11 cellular contexts compared by ENCODE assay signal in the genomic region with DNA sequence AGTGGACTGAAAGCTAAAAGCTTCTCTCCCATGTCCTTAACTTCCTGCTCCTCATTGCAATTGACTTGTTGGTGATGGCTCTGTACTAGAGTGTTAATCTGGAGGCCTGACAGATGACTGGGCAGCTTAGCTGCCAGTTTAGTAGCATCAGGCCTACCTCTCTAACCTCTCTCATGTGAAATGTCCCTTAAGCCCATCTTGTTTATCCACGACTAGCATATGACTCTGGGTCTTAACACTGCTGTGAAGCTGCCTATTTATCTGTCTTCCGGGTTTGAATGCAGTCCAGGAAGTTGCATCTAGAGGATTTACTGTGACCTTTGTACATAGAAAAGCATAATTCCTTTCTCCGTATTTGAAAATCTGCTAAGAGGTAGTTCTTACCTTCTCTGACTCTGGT.
DNase-seq lines count a peak whose midpoint lies in the region; ATAC-seq and TF ChIP-seq lines count a peak whose summit lies in the region.
"Had no signal": no experiment of that assay in that cellular context is flagged by ENCODE, and none has a peak within 500 bp of the region (broad histone marks: within the 10 kb centered on the region; RNA-seq: fewer than 3 reads in every experiment).

No MANE protein-coding gene starts in this region.

- intact Hi-C loops in mammary epithelial cell (cut with micrococcal nuclease), result loop anchor here (1.0 to 5.0 kb wide), 5 partner anchors 83 to 228 kb away; a partner anchor contains a TSS

- H2AK5ac ChIP-seq in neuronal stem cell (ENCODE audit: low read depth, low read length), result no peak overlapping the region

- dilution Hi-C loops in mammary epithelial cell (cut with HindIII; ENCODE audit: low sequenced_read_pairs), result no loop called here

- 69% methylated on average over 3 of the region's 3 CpGs for WGBS in mammary epithelial cell (ENCODE audit: low coverage, missing lambda C conversion rate)
- no CpG with 5 or more reads among the region's 3 CpGs for WGBS in neuronal stem cell (ENCODE audit: extremely low coverage in 2 of 2, insufficient read length in 2 of 2, insufficient replicate concordance in 1 of 2), 2 donors

- no peak overlapping the region for H2BK12ac ChIP-seq in neuronal stem cell (ENCODE audit: low read length)

- H3K4me2 ChIP-seq in mammary epithelial cell (ENCODE audit: insufficient read depth, low read depth, low read length) (peak overlapping the region; percentile 46), neuronal stem cell (ENCODE audit: insufficient read depth, low read length, poor library complexity, severe bottlenecking) (no peak overlapping the region)

- H2BK15ac ChIP-seq in neuronal stem cell (ENCODE audit: low read length), result no peak overlapping the region

- no peak overlapping the region for H3K23ac ChIP-seq in neuronal stem cell (ENCODE audit: low read depth, low read length, poor library complexity)

- BruUV-seq in mammary epithelial cell (replicated peaks; lab: Mats Ljungman, UMichigan), result no TSS peak

- in situ Hi-C loops in mammary epithelial cell (cut with MboI; ENCODE audit: low sequenced_read_pairs in 2 of 2), result loop anchor here in 1 of 2 donors (25.0 kb wide), 1 partner anchor 183 kb away; no protein-coding TSS in a partner anchor

- H2BK5ac ChIP-seq in neuronal stem cell (ENCODE audit: low read length), result no peak overlapping the region

- CTCF ChIA-PET in mammary epithelial cell (lab: Charles Lee; ENCODE audit: low non-redundant PET), result interaction anchor here (0.6 to 0.8 kb wide), 3 partner anchors 11 to 359 kb away, joined by 3 to 5 read pairs (median 3); no protein-coding TSS in a partner anchor

- DNase-seq in mammary epithelial cell (no peak), lung microvascular endothelial cell (ENCODE audit: low read depth in 2 of 2) (peak; percentile 41 to 64), H7 (no peak), occipital lobe (lab: John Stamatoyannopoulos, UW) (no peak), neuronal stem cell (ENCODE audit: low spot score) (no peak)
- DNase-seq: activated gamma-delta T cell; KG1; stimulated activated CD4-positive, alpha-beta T cell treated with anti-CD3 and anti-CD28 coated beads, Interleukin-4, amount 100 ng/mL, for 4 hours had no signal

- H3K9me3 ChIP-seq in HUES48 (ENCODE audit: control insufficient read depth, insufficient read depth, low read length) (no peaks in the 10 kb centered on the region), mammary epithelial cell (replicated peaks; ENCODE audit: insufficient read depth, low read length) (no peaks in the 10 kb centered on the region), neuronal stem cell (replicated peaks in 1 of 2; ENCODE audit: control insufficient read depth in 2 of 2, insufficient read depth in 1 of 2, low read depth in 1 of 2, low read length in 2 of 2) (no peaks in the 10 kb centered on the region)

- H3K14ac ChIP-seq in neuronal stem cell (ENCODE audit: low read length), result no peak overlapping the region

- H3K27ac ChIP-seq in ACC112 (ENCODE audit: low read depth, low read length) (peak overlapping the region; percentile 53; the same call in 1 of the 2 replicates), HUES48 (ENCODE audit: low read depth, low read length) (peak overlapping the region; percentile 7), mammary epithelial cell (ENCODE audit: insufficient read depth, low read depth, low read length) (peak overlapping the region; percentile 81), neuronal stem cell (replicated peaks; ENCODE audit: low read length) (no peak overlapping the region)

- H3K4me3 ChIP-seq in ACC112 (ENCODE audit: low read depth, low read length) (no peak overlapping the region), HUES48 (ENCODE audit: low read depth, low read length) (no peak overlapping the region), mammary epithelial cell (replicated peaks in 1 of 3; ENCODE audit: insufficient read depth in 1 of 3, low read depth in 2 of 3, low read length in 3 of 3) (no peak overlapping the region), H7 (ENCODE audit: insufficient read depth, low read depth, low read length) (no peak overlapping the region), neuronal stem cell (ENCODE audit: low read length in 2 of 2) (no peak overlapping the region)

- H4K8ac ChIP-seq in neuronal stem cell (ENCODE audit: low read depth, low read length), result no peak overlapping the region

- H3K36me3 ChIP-seq in ACC112 (ENCODE audit: insufficient read depth, low read length) (no peaks in the 10 kb centered on the region), HUES48 (ENCODE audit: control insufficient read depth, insufficient read depth, low read length) (peaks cover 24% of the 10 kb centered on the region), mammary epithelial cell (ENCODE audit: insufficient read depth, low read length) (peaks cover 4% of the 10 kb centered on the region), H7 (replicated peaks; ENCODE audit: control insufficient read depth, insufficient read depth, low read length) (no peaks in the 10 kb centered on the region; the same call in 1 of the 2 replicates), neuronal stem cell (replicated peaks in 1 of 2; ENCODE audit: control insufficient read depth in 2 of 2, insufficient read depth in 2 of 2, low read length in 2 of 2) (peaks cover 3 to 59% of the 10 kb centered on the region in 2 donors)

- H3K79me2 ChIP-seq in ACC112 (ENCODE audit: control insufficient read depth, insufficient read depth, low read length, unreplicated experiment), result peaks cover 3% of the 10 kb centered on the region
- H3K79me2 ChIP-seq in mammary epithelial cell (ENCODE audit: insufficient read depth, low read length), result no peaks in the 10 kb centered on the region

- H2AFZ ChIP-seq in ACC112 (ENCODE audit: low read length, unreplicated experiment) (no peak overlapping the region), mammary epithelial cell (ENCODE audit: low read depth, low read length) (no peak overlapping the region), neuronal stem cell (ENCODE audit: low read length) (no peak overlapping the region)

- no peak overlapping the region for H3K4ac ChIP-seq in neuronal stem cell (ENCODE audit: low read length)

- no peak overlapping the region for H4K91ac ChIP-seq in neuronal stem cell (ENCODE audit: low read depth, low read length, poor library complexity)

- no peak overlapping the region for H2BK120ac ChIP-seq in neuronal stem cell (ENCODE audit: low read depth, low read length)

- ATAC-seq in GM19035 (IDR thresholded peaks at IDR 0.05; ENCODE audit: unreplicated experiment), result no peak

- H3K18ac ChIP-seq in neuronal stem cell (ENCODE audit: low read length), result no peak overlapping the region

- no peaks in the 10 kb centered on the region for H3K27me3 ChIP-seq in ACC112 (ENCODE audit: insufficient read depth, low read length)
- H3K27me3 ChIP-seq in HUES48 (ENCODE audit: control insufficient read depth, insufficient read depth, low read length), result no peaks in the 10 kb centered on the region
- no peaks in the 10 kb centered on the region for H3K27me3 ChIP-seq in mammary epithelial cell (ENCODE audit: insufficient read depth, low read length)
- no peaks in the 10 kb centered on the region for H3K27me3 ChIP-seq in H7 (ENCODE audit: control insufficient read depth, insufficient read depth, low read length)
- no peaks in the 10 kb centered on the region for H3K27me3 ChIP-seq in neuronal stem cell (ENCODE audit: control insufficient read depth in 3 of 3, insufficient read depth in 3 of 3, low read depth in 1 of 3, low read length in 3 of 3)

- H3K4me1 ChIP-seq in ACC112 (ENCODE audit: control insufficient read depth, insufficient read depth, low read length, unreplicated experiment), result peaks cover 25% of the 10 kb centered on the region
- H3K4me1 ChIP-seq in HUES48 (ENCODE audit: control insufficient read depth, insufficient read depth, low read length), result peaks cover 26% of the 10 kb centered on the region
- H3K4me1 ChIP-seq in mammary epithelial cell (ENCODE audit: insufficient read depth, low read length), result peaks cover 36% of the 10 kb centered on the region
- no peaks in the 10 kb centered on the region for H3K4me1 ChIP-seq in neuronal stem cell (ENCODE audit: control insufficient read depth in 2 of 2, insufficient read depth in 1 of 2, low read depth in 1 of 2, low read length in 2 of 2)

- H3K9ac ChIP-seq in HUES48 (ENCODE audit: low read depth, low read length) (0 out of 2 replicates have a peak overlapping the region, but pooled peaks have one; percentile 27), mammary epithelial cell (ENCODE audit: insufficient read depth, low read length) (no peak overlapping the region), neuronal stem cell (ENCODE audit: low read depth, low read length, poor library complexity) (no peak overlapping the region)

- TF ChIP-seq CTCF in mammary epithelial cell (conservative IDR thresholded peaks at IDR 0.05 in 1 of 2, IDR thresholded peaks at IDR 0.05 in 1 of 2; ENCODE audit: extremely low read depth in 1 of 2, insufficient read depth in 1 of 2, low read depth in 1 of 2, low read length in 2 of 2), result no peak

- H3K79me1 ChIP-seq in neuronal stem cell (ENCODE audit: low read depth, low read length), result no peaks in the 10 kb centered on the region

- no peaks in the 10 kb centered on the region for H4K20me1 ChIP-seq in mammary epithelial cell (ENCODE audit: insufficient read depth, low read length)

Comparison
In these comparisons a context has a peak if more than half of its experiments do, and no peak if none do; other contexts are left out.
1. DNase-seq: peak in lung microvascular endothelial cell (2 of 2); none in mammary epithelial cell (single experiment), H7 (single experiment), occipital lobe (single experiment) and neuronal stem cell (single experiment).